Comparison of ENCODE assay signal across 8 cellular contexts in the genomic region with DNA sequence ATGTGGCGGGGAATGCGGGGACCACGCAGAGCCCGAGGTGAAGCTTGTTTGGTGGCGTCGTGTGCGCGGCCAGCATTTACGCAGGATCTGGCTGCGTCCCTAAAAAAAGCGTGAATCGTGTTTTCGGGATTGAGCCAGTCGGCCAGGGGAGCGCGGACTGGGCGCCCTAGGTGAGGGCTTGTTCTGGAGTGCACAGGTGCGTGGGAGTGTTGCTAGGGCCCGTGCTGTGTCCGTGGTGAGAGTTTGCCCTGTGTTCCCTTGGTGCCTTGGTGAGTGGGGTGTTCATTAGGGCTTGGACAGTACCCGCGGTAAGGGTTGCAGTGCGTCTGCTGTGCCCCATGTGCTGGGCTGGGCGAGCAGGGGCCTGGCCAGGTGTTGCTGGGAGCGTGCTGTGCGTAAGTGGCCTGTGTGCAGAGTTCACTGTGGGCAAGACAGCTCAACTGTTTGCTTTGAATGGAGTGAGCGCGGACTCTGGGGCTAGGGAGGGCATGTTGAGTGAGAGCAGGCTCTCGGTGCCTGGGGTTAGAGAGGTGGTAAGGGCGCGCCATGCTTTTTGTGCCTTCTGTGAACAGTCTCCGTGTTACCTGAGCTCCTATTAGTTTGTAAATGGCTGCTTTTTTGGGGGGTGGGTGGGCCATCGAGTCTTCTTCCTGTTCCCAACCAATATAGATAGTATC. TPM values are rescaled to one million over a fixed set of nuclear protein-coding genes. Genes with fewer than 3 reads are reported as not detected.
DNase-seq lines count a peak whose midpoint lies in the region; ATAC-seq and TF ChIP-seq lines count a peak whose summit lies in the region.

No MANE protein-coding gene starts in this region.

- H3K4me3 ChIP-seq in OCI-LY7 (ENCODE audit: low read depth, low read length, poor library complexity, severe bottlenecking) (peak overlapping the region; percentile 98), astrocyte of the spinal cord (ENCODE audit: low read depth, low read length) (peak overlapping the region; percentile 93)

- TF ChIP-seq CTCF in OCI-LY7 (conservative IDR thresholded peaks at IDR 0.05; ENCODE audit: low read length) (no peak), astrocyte of the spinal cord (IDR thresholded peaks at IDR 0.05; ENCODE audit: low read depth, low read length) (no peak)

- H2AFZ ChIP-seq in OCI-LY7 (ENCODE audit: low read length) = no peak overlapping the region

- H3K9me2 ChIP-seq in OCI-LY7 (ENCODE audit: insufficient read depth, low read length) = no peaks in the 10 kb centered on the region

- CTCF ChIA-PET in OCI-LY7 (lab: Charles Lee; ENCODE audit: unreplicated experiment) = no interaction called here

- DNase-seq in activated T-cell treated with anti-CD3 and anti-CD28 coated beads for 24 hours (ENCODE audit: low read depth) (peak; percentile 11), OCI-LY7 (ENCODE audit: low spot score) (peak; percentile 27), astrocyte of the spinal cord (ENCODE audit: low read depth, low spot score) (no peak), iris pigment epithelial cell (ENCODE audit: low read depth) (peak; percentile 25)
- DNase-seq in activated T-cell treated with anti-CD3 and anti-CD28 coated beads, Interleukin-2, amount 50 U/mL, for 1 hour = no peak
- DNase-seq in stimulated activated CD4-positive, alpha-beta T cell treated with anti-CD3 and anti-CD28 coated beads, Interleukin-1b, Interleukin-23, amount 100 ng/mL, for 48 hours = peak; percentile 30

- peaks cover 79% of the 10 kb centered on the region for H3K79me2 ChIP-seq in OCI-LY7 (ENCODE audit: insufficient read depth, low read depth, low read length)

- H3K27ac ChIP-seq in OCI-LY7 (ENCODE audit: low read depth, low read length, poor library complexity, severe bottlenecking) = peak overlapping the region; percentile 100

- in situ Hi-C loops in astrocyte of the spinal cord (cut with HindIII; ENCODE audit: low sequenced_read_pairs) = no loop called here

- no peaks in the 10 kb centered on the region for H3K9me3 ChIP-seq in OCI-LY7 (ENCODE audit: low read length)

- peaks cover 25% of the 10 kb centered on the region for H3K36me3 ChIP-seq in OCI-LY7 (ENCODE audit: insufficient read depth, low read length)

- peaks cover 33% of the 10 kb centered on the region; the same call in 1 of the 2 replicates for H4K20me1 ChIP-seq in OCI-LY7 (ENCODE audit: insufficient read depth, low read length)

- no TSS peak for BruUV-seq in OCI-LY7 (replicated peaks; lab: Mats Ljungman, UMichigan)

- intact Hi-C loops in OCI-LY7 (cut with micrococcal nuclease; ENCODE audit: unreplicated experiment) = loop anchor here (1.0 to 5.0 kb wide), 3 partner anchors 44 to 115 kb away; no protein-coding TSS in a partner anchor

- POLR2A ChIA-PET in OCI-LY7 (lab: Charles Lee) = interaction anchor here (1.0 to 3.5 kb wide), 3 partner anchors 24 to 124 kb away, joined by 3 to 15 read pairs (median 3); no protein-coding TSS in a partner anchor

- ATAC-seq in HG02943 (IDR thresholded peaks at IDR 0.05; ENCODE audit: low read depth, unreplicated experiment) (peak; percentile 29), HG03139 (IDR thresholded peaks at IDR 0.05; ENCODE audit: unreplicated experiment) (no peak)

- H3K4me2 ChIP-seq in OCI-LY7 (ENCODE audit: low read length) = peak overlapping the region; percentile 90

- peaks cover 67% of the 10 kb centered on the region for H3K4me1 ChIP-seq in OCI-LY7 (ENCODE audit: insufficient read depth, low read length, poor library complexity, severe bottlenecking)

RNA-seq across cellular contexts. Expression of gene CD46, which starts 0.7 kb away (rescaled TPM):
- 74.0 and 83.8 TPM in 2 replicates for total RNA-seq in OCI-LY7 (2014; rRNA removed; shearing (Covaris generic))
- 83.2 and 132 TPM in 2 replicates for total RNA-seq in OCI-LY7 (2022)

Comparison
In these comparisons a context has a peak if more than half of its experiments do, and no peak if none do; other contexts are left out.
1. DNase-seq: peak in activated T-cell treated with anti-CD3 and anti-CD28 coated beads for 24 hours (single experiment), OCI-LY7 (single experiment), iris pigment epithelial cell (single experiment) and stimulated activated CD4-positive, alpha-beta T cell treated with anti-CD3 and anti-CD28 coated beads, Interleukin-1b, Interleukin-23, amount 100 ng/mL, for 48 hours (single experiment); none in activated T-cell treated with anti-CD3 and anti-CD28 coated beads, Interleukin-2, amount 50 U/mL, for 1 hour (single experiment) and astrocyte of the spinal cord (single experiment).